In the genomic region with DNA sequence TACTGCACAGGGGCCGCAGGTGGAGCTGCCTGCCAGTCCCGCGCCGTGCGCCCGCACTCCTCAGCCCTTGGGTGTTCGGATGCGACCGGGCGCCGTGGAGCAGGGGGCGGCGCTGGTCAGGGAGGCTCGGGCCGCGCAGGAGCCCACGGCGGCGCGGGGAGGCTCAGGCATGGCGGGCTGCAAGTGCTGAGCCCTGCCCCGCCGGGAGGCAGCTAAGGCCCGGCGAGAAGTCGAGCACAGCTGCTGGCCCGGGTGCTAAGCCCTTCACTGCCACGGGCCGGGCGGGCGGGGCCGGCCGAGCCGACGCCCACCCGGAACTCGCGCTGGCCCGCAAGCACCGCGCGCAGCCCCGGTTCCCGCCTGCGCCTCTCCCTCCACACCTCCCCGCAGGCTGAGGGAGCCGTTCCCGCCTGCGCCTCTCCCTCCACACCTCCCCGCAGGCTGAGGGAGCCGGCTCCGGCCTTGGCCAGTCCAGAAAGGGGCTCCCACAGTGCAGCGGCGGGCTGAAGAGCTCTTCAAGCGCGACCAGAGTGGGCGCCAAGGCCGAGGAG, we compare ENCODE assay signal across 7 cellular contexts.
DNase-seq lines count a peak whose midpoint lies in the region; FAIRE-seq and TF ChIP-seq lines count a peak whose summit lies in the region.
"Not testable (repeated sequence)": the region's sequence is repeated elsewhere in the genome, so short reads cannot be mapped to it uniquely, and the experiment has no call there.

No MANE protein-coding gene starts in this region.

- H3K23ac ChIP-seq in H1 (ENCODE audit: insufficient read length): not testable (repeated sequence)
- peak overlapping the region; percentile 55 for H3K23ac ChIP-seq in neuronal stem cell (ENCODE audit: low read depth, low read length, poor library complexity)

- not testable (repeated sequence) for H3K27ac Mint-ChIP-seq in mesothelial cell of epicardium

- POLR2A ChIA-PET in H1 (lab: Charles Lee; ENCODE audit: partially characterized antibody): not testable (repeated sequence)

- H3K4ac ChIP-seq in H1 (replicated peaks; ENCODE audit: insufficient read length, low read depth, low read length); neuronal stem cell (ENCODE audit: low read length): not testable (repeated sequence)

- H3K9me3 ChIP-seq in HUES6 (ENCODE audit: control insufficient read depth, insufficient read depth, low read depth, low read length); iPS-15b (ENCODE audit: control insufficient read depth, insufficient read depth, low read length); testis: not testable (repeated sequence)
- H3K9me3 ChIP-seq in H1 (ENCODE audit: insufficient read depth in 2 of 2, low read depth in 1 of 2, low read length in 1 of 2) (peaks cover 8 to 13% of the 10 kb centered on the region in 2 experiments; a peak in 1 of 4 replicates), neuronal stem cell (replicated peaks in 1 of 2; ENCODE audit: control insufficient read depth in 2 of 2, insufficient read depth in 1 of 2, low read depth in 1 of 2, low read length in 2 of 2) (peaks cover 3 to 11% of the 10 kb centered on the region in 2 donors)

- H3K18ac ChIP-seq in H1 (ENCODE audit: extremely low read depth, low read length): not testable (repeated sequence)
- H3K18ac ChIP-seq in neuronal stem cell (ENCODE audit: low read length): peak overlapping the region; percentile 76

- H2BK15ac ChIP-seq in H1 (ENCODE audit: low read length); neuronal stem cell (ENCODE audit: low read length): not testable (repeated sequence)

- H3K27me3 Mint-ChIP-seq in mesothelial cell of epicardium (ENCODE audit: low read depth): not testable (repeated sequence)

- not testable (repeated sequence) for H4K91ac ChIP-seq in H1 (replicated peaks; ENCODE audit: insufficient read length, low read length); neuronal stem cell (ENCODE audit: low read depth, low read length, poor library complexity)

- not testable (repeated sequence) for H2BK20ac ChIP-seq in H1 (ENCODE audit: low read length)

- H3K4me1 ChIP-seq in HUES6 (ENCODE audit: control insufficient read depth, insufficient read depth, low read length); H1 (replicated peaks in 1 of 4; ENCODE audit: control insufficient read depth in 3 of 4, insufficient read depth in 4 of 4, low read length in 3 of 4); iPS-15b (ENCODE audit: control insufficient read depth, insufficient read depth, low read length); neuronal stem cell (ENCODE audit: control insufficient read depth in 2 of 2, insufficient read depth in 1 of 2, low read depth in 1 of 2, low read length in 2 of 2); testis: not testable (repeated sequence)

- TF ChIP-seq CTCF in H1 (IDR thresholded peaks at IDR 0.05; ENCODE audit: control extremely low read depth in 1 of 3, insufficient read depth in 1 of 3, low read depth in 1 of 3, low read length in 3 of 3); mesothelial cell of epicardium (IDR thresholded peaks at IDR 0.05; ENCODE audit: unreplicated experiment); testis (IDR thresholded peaks at IDR 0.05): not testable (repeated sequence)

- not testable (repeated sequence) for H3K56ac ChIP-seq in H1 (replicated peaks; ENCODE audit: insufficient read length, low read depth, low read length)

- CTCF ChIA-PET in H1 (lab: Charles Lee; ENCODE audit: partially characterized antibody): interaction anchor here (0.8 to 1.6 kb wide), 6 partner anchors 17 to 1155 kb away, joined by 3 to 6 read pairs (median 4); no protein-coding TSS in a partner anchor

- TF ChIP-seq EP300 in H1 (IDR thresholded peaks at IDR 0.05; ENCODE audit: borderline replicate concordance in 1 of 2, low read depth in 2 of 2, low read length in 2 of 2): not testable (repeated sequence)

- peak overlapping the region; percentile 21; the same call in 1 of the 2 replicates for H2AFZ ChIP-seq in H1 (ENCODE audit: low read length)
- peak overlapping the region; percentile 22 for H2AFZ ChIP-seq in neuronal stem cell (ENCODE audit: low read length)

- not testable (repeated sequence) for H2AK5ac ChIP-seq in H1 (ENCODE audit: low read depth, low read length); neuronal stem cell (ENCODE audit: low read depth, low read length)

- H3K4me2 ChIP-seq in H1 (ENCODE audit: insufficient read depth in 1 of 2, low read depth in 2 of 2, low read length in 2 of 2): peak overlapping the region; percentile 63 to 77
- not testable (repeated sequence) for H3K4me2 ChIP-seq in neuronal stem cell (ENCODE audit: insufficient read depth, low read length, poor library complexity, severe bottlenecking)

- H3K4me3 Mint-ChIP-seq in mesothelial cell of epicardium: peak overlapping the region; percentile 60

- H3K27me3 ChIP-seq in HUES6 (ENCODE audit: control insufficient read depth, insufficient read depth, low read length): peaks cover 14% of the 10 kb centered on the region
- H3K27me3 ChIP-seq in H1 (replicated peaks in 1 of 4; ENCODE audit: control insufficient read depth in 3 of 4, extremely low read depth in 1 of 4, insufficient read depth in 3 of 4, low read length in 3 of 4): peaks cover 0 to 16% (median 8%) of the 10 kb centered on the region in 4 experiments; a peak in 4 of 7 replicates
- H3K27me3 ChIP-seq in iPS-15b (ENCODE audit: control insufficient read depth, insufficient read depth, low read length): peaks cover 29% of the 10 kb centered on the region
- not testable (repeated sequence) for H3K27me3 ChIP-seq in neuronal stem cell (ENCODE audit: control insufficient read depth in 3 of 3, insufficient read depth in 3 of 3, low read depth in 1 of 3, low read length in 3 of 3); testis

- TF ChIP-seq RAD21 in H1 (IDR thresholded peaks at IDR 0.05 in 1 of 2, conservative IDR thresholded peaks at IDR 0.05 in 1 of 2; ENCODE audit: low read depth in 2 of 2, low read length in 2 of 2): not testable (repeated sequence)

- not testable (repeated sequence) for H2BK12ac ChIP-seq in H1 (ENCODE audit: low read depth, low read length)
- H2BK12ac ChIP-seq in neuronal stem cell (ENCODE audit: low read length): peak overlapping the region; percentile 73

- not testable (repeated sequence) for H3K14ac ChIP-seq in H1 (ENCODE audit: insufficient read length)
- H3K14ac ChIP-seq in neuronal stem cell (ENCODE audit: low read length): peak overlapping the region; percentile 82

- DNase-seq in ELF-1 (ENCODE audit: low read depth, low spot score) (peak; percentile 45), H1 (ENCODE audit: low read depth in 1 of 2, low spot score in 2 of 2) (peak in 1 of 2 experiments; percentile 54), mesothelial cell of epicardium (ENCODE audit: low spot score in 2 of 2, unreplicated experiment in 2 of 2) (peak in 1 of 2 experiments; percentile 41), testis (peak; percentile 20)
- DNase-seq in neuronal stem cell (ENCODE audit: low spot score): not testable (repeated sequence)

- H3K79me2 ChIP-seq in H1 (ENCODE audit: control insufficient read depth in 1 of 2, insufficient read depth in 2 of 2, low read length in 2 of 2): not testable (repeated sequence)

- H4K20me1 ChIP-seq in H1 (replicated peaks in 1 of 2; ENCODE audit: control insufficient read depth in 1 of 2, insufficient read depth in 2 of 2, low read length in 2 of 2): not testable (repeated sequence)

- peaks cover 22% of the 10 kb centered on the region for H3K9me3 Mint-ChIP-seq in mesothelial cell of epicardium

- H2BK120ac ChIP-seq in H1 (replicated peaks; ENCODE audit: low read depth, low read length); neuronal stem cell (ENCODE audit: low read depth, low read length): not testable (repeated sequence)

- H3K23me2 ChIP-seq in H1 (ENCODE audit: low read depth, low read length): not testable (repeated sequence)

- peak overlapping the region; percentile 35; the same call in 1 of the 2 replicates for H4K8ac ChIP-seq in H1 (ENCODE audit: extremely low read depth, insufficient read depth, low read length)
- H4K8ac ChIP-seq in neuronal stem cell (ENCODE audit: low read depth, low read length): not testable (repeated sequence)

- H3K36me3 Mint-ChIP-seq in mesothelial cell of epicardium: not testable (repeated sequence)

- not testable (repeated sequence) for H2BK5ac ChIP-seq in H1 (ENCODE audit: low read depth, low read length); neuronal stem cell (ENCODE audit: low read length)

- not testable (repeated sequence) for H3K27ac ChIP-seq in HUES6 (ENCODE audit: low read depth, low read length); H1 (ENCODE audit: low read depth, low read length); neuronal stem cell (replicated peaks; ENCODE audit: low read length)
- peak overlapping the region in 1 of 2 donors; percentile 3 for H3K27ac ChIP-seq in testis

- not testable (repeated sequence) for H3K79me1 ChIP-seq in H1 (ENCODE audit: low read depth, low read length); neuronal stem cell (ENCODE audit: low read depth, low read length)

- not testable (repeated sequence) for H4K5ac ChIP-seq in H1 (ENCODE audit: insufficient read length, low read depth, low read length)

- H3K4me3 ChIP-seq in HUES6 (ENCODE audit: low read depth, low read length): peak overlapping the region; percentile 47
- H3K4me3 ChIP-seq in H1 (ENCODE audit: extremely low read depth in 1 of 4, insufficient read depth in 2 of 4, low read depth in 3 of 4, low read length in 4 of 4): peak overlapping the region; percentile 12 to 63 (median 35); a peak in 6 of 8 replicates
- peak overlapping the region; percentile 47 for H3K4me3 ChIP-seq in iPS-15b (ENCODE audit: low read depth, low read length)
- not testable (repeated sequence) for H3K4me3 ChIP-seq in neuronal stem cell (ENCODE audit: low read length in 2 of 2)
- peak overlapping the region; percentile 31 to 49 for H3K4me3 ChIP-seq in testis

- intact Hi-C loops in testis (cut with DNase I; ENCODE audit: low total_unique reads): not testable (repeated sequence)

- not testable (repeated sequence) for H3K9ac ChIP-seq in HUES6 (ENCODE audit: low read length); H1 (replicated peaks in 1 of 4; ENCODE audit: extremely low read depth in 1 of 4, low read depth in 3 of 4, low read length in 3 of 4); iPS-15b (ENCODE audit: low read depth, low read length)
- H3K9ac ChIP-seq in neuronal stem cell (ENCODE audit: low read depth, low read length, poor library complexity): peak overlapping the region; percentile 60

- not testable (repeated sequence) for FAIRE-seq in H1 (lab: Jason Lieb, UNC)

- H3K4me1 Mint-ChIP-seq in mesothelial cell of epicardium: not testable (repeated sequence)

- TF ChIP-seq POLR2A in H1 (IDR thresholded peaks at IDR 0.05; ENCODE audit: control extremely low read depth in 1 of 2, low read depth in 2 of 2, low read length in 2 of 2); testis (IDR thresholded peaks at IDR 0.05): not testable (repeated sequence)

- H3K36me3 ChIP-seq in HUES6 (ENCODE audit: control insufficient read depth, insufficient read depth, low read length); H1 (ENCODE audit: control insufficient read depth in 2 of 4, insufficient read depth in 4 of 4, low read length in 3 of 4); iPS-15b (ENCODE audit: control insufficient read depth, insufficient read depth, low read length); neuronal stem cell (replicated peaks in 1 of 2; ENCODE audit: control insufficient read depth in 2 of 2, insufficient read depth in 2 of 2, low read length in 2 of 2); testis (ENCODE audit: low read depth, missing control alignments): not testable (repeated sequence)

- WGBS in H1 (ENCODE audit: extremely low coverage in 1 of 2, insufficient coverage in 1 of 2, insufficient read length in 1 of 2, insufficient replicate concordance in 2 of 2, low coverage in 1 of 2, low lambda C conversion rate in 2 of 2, missing lambda C conversion rate in 1 of 2), 2 experiments: 6% methylated on average over 10 of the region's 58 CpGs; no CpG with 5 or more reads in 1 of the 2 experiments
- no CpG with 5 or more reads among the region's 58 CpGs for WGBS in neuronal stem cell (ENCODE audit: extremely low coverage in 2 of 2, insufficient read length in 2 of 2, insufficient replicate concordance in 1 of 2), 2 donors
- WGBS in testis, 2 donors: 51 to 87% methylated on average over 3 to 52 of the region's 58 CpGs
